ENCODE assay signal across 16 cellular contexts in genomic region chr2:202653890-202654289, GRCh38.
"Had no signal": no experiment of that assay in that cellular context is flagged by ENCODE, and none has a peak within 500 bp of the region (broad histone marks: within the 10 kb centered on the region; RNA-seq: fewer than 3 reads in every experiment).

No MANE protein-coding gene starts in this region.

- H3K27ac Mint-ChIP-seq: activated CD4-positive, alpha-beta memory T cell treated with anti-CD3 and anti-CD28 coated beads, Interleukin-2, amount 10 ng/mL, durations not matched to agents 7 days and 5 days; mesothelial cell of epicardium; stimulated activated effector memory CD8-positive, alpha-beta T cell treated with anti-CD3 and anti-CD28 coated beads, Interleukin-12 subunit alpha, Interleukin-12 subunit beta, amount 100 ng/mL, for 72 hours; T-helper 1 cell treated with Interleukin-12 subunit alpha and Interleukin-12 subunit beta and Interleukin-4 antibody, amounts not matched to agents 30 μg/mL and 1 μg/mL, for 36 hours had no signal

- H3K27ac ChIP-seq: brain microvascular endothelial cell, right atrium auricular region, skin epidermis, upper lobe of left lung had no signal

- H3K4me3 Mint-ChIP-seq: activated CD4-positive, alpha-beta memory T cell treated with anti-CD3 and anti-CD28 coated beads, Interleukin-2, amount 10 ng/mL, durations not matched to agents 7 days and 5 days; mesothelial cell of epicardium; stimulated activated effector memory CD8-positive, alpha-beta T cell treated with anti-CD3 and anti-CD28 coated beads, Interleukin-12 subunit alpha, Interleukin-12 subunit beta, amount 100 ng/mL, for 72 hours; T-helper 1 cell treated with Interleukin-12 subunit alpha and Interleukin-12 subunit beta and Interleukin-4 antibody, amounts not matched to agents 30 μg/mL and 1 μg/mL, for 36 hours had no signal

- H3K4me3 ChIP-seq: right atrium auricular region, skin epidermis, upper lobe of left lung had no signal

- H3K4me1 ChIP-seq: upper lobe of left lung had no signal

- H3K4me2 ChIP-seq: SK-N-SH had no signal

- H3K27me3 ChIP-seq: brain microvascular endothelial cell, right atrium auricular region, upper lobe of left lung had no signal

- H3K9me3 Mint-ChIP-seq: activated CD4-positive, alpha-beta memory T cell treated with anti-CD3 and anti-CD28 coated beads, Interleukin-2, amount 10 ng/mL, durations not matched to agents 7 days and 5 days; stimulated activated effector memory CD8-positive, alpha-beta T cell treated with anti-CD3 and anti-CD28 coated beads, Interleukin-12 subunit alpha, Interleukin-12 subunit beta, amount 100 ng/mL, for 72 hours; T-helper 1 cell treated with Interleukin-12 subunit alpha and Interleukin-12 subunit beta and Interleukin-4 antibody, amounts not matched to agents 30 μg/mL and 1 μg/mL, for 36 hours had no signal

- ATAC-seq: Right ventricle myocardium inferior; stimulated activated effector memory CD8-positive, alpha-beta T cell treated with anti-CD3 and anti-CD28 coated beads, Interleukin-12 subunit alpha, Interleukin-12 subunit beta, amount 100 ng/mL, for 72 hours had no signal

- H3K27me3 Mint-ChIP-seq: activated CD4-positive, alpha-beta memory T cell treated with anti-CD3 and anti-CD28 coated beads, Interleukin-2, amount 10 ng/mL, durations not matched to agents 7 days and 5 days had no signal

- H3K9me3 ChIP-seq: right atrium auricular region, SK-N-SH, upper lobe of left lung had no signal

- H3K9ac ChIP-seq: SK-N-SH had no signal

- H3K36me3 ChIP-seq: brain microvascular endothelial cell, right atrium auricular region, upper lobe of left lung had no signal

- DNase-seq: activated CD4-positive, alpha-beta memory T cell treated with anti-CD3 and anti-CD28 coated beads, Interleukin-2, amount 10 ng/mL, durations not matched to agents 7 days and 5 days; activated CD8-positive, alpha-beta memory T cell treated with anti-CD3 and anti-CD28 coated beads, Interleukin-2, amount 50 U/mL, for 48 hours; activated gamma-delta T cell treated with Interleukin-2 at 50 U/mL for 16 hours; amygdala; brain microvascular endothelial cell; effector memory CD4-positive, alpha-beta T cell; hippocampal formation; nucleus accumbens; SK-N-SH; upper lobe of left lung had no signal

- H3K9me2 ChIP-seq: SK-N-SH had no signal
